34 cellular contexts compared by ENCODE assay signal in the genomic region with DNA sequence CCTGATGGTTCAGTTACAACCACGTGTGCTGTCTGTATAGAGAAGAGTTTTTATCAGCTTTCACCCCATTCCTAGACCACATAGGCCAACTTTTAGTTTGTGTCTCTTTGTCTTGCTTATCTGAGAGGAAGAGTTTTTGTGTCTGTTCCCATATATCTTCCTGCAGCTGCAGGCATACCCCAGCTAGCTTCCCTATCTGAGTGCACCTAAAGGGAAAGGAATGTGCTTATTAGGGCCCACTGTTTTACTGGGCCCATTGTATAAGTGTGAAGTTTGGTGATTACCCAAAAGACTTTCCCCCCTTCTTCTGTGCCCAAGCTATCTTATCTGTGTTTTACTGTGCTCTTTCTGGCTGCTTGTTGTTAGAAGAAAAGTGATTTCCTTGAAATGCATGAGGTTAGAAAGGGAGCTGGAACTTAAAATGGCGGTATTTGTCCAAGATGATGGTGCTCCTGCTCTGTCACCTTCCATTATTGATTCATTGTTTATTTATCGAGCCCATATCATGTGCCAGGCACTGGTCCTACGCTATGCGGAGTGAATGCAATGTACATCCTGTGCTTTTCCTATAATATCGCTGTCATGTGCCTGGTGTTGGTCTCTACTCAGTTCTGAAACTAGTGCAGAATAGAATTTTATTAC. TPM values are rescaled to one million over a fixed set of nuclear protein-coding genes. Genes with fewer than 3 reads are reported as not detected.
"Had no signal": no experiment of that assay in that cellular context is flagged by ENCODE, and none has a peak within 500 bp of the region (broad histone marks: within the 10 kb centered on the region; RNA-seq: fewer than 3 reads in every experiment).

No MANE protein-coding gene starts in this region.

- H3K4me2 ChIP-seq: PC-9 had no signal

- H3K9me3 ChIP-seq: ascending aorta, MG63 had no signal

- H3K4me1 ChIP-seq: ascending aorta had no signal

- H2AFZ ChIP-seq: PC-9 had no signal

- H3K36me3 Mint-ChIP-seq: activated naive CD4-positive, alpha-beta T cell treated with anti-CD3 and anti-CD28 coated beads, Interleukin-2, amount 50 U/mL, for 24 hours; activated naive CD8-positive, alpha-beta T cell treated with anti-CD3 and anti-CD28 coated beads, Interleukin-2, amount 10 ng/mL, durations not matched to agents 7 days and 5 days had no signal

- H3K4me3 Mint-ChIP-seq: activated B cell treated with CpG ODN at 0.5 μM for 24 hours; activated CD4-positive, alpha-beta T cell treated with anti-CD3 and anti-CD28 coated beads, Interleukin-2, amount 10 ng/mL, durations not matched to agents 24 days and 14 days; activated CD8-positive, alpha-beta T cell treated with anti-CD3 and anti-CD28 coated beads for 36 hours; activated naive CD4-positive, alpha-beta T cell treated with anti-CD3 and anti-CD28 coated beads, Interleukin-2, amount 50 U/mL, for 24 hours; activated naive CD8-positive, alpha-beta T cell treated with anti-CD3 and anti-CD28 coated beads, Interleukin-2, amount 10 ng/mL, durations not matched to agents 7 days and 5 days; activated T-cell treated with anti-CD3 and anti-CD28 coated beads, Interleukin-2, amount 50 U/mL, for 24 hours; central memory CD8-positive, alpha-beta T cell had no signal

- H3K9me3 Mint-ChIP-seq: activated B cell treated with CpG ODN at 0.5 μM for 24 hours; activated CD4-positive, alpha-beta T cell treated with anti-CD3 and anti-CD28 coated beads, Interleukin-2, amount 10 ng/mL, durations not matched to agents 24 days and 14 days; activated CD8-positive, alpha-beta T cell treated with anti-CD3 and anti-CD28 coated beads for 36 hours; activated naive CD4-positive, alpha-beta T cell treated with anti-CD3 and anti-CD28 coated beads, Interleukin-2, amount 50 U/mL, for 24 hours; activated naive CD8-positive, alpha-beta T cell treated with anti-CD3 and anti-CD28 coated beads, Interleukin-2, amount 10 ng/mL, durations not matched to agents 7 days and 5 days; activated T-cell treated with anti-CD3 and anti-CD28 coated beads, Interleukin-2, amount 50 U/mL, for 24 hours; activated T-helper 2 cell treated with anti-CD3 and anti-CD28 coated beads, Interferon-gamma antibody, Interleukin-2, Interleukin-4, amounts not matched to agents 10 μg/mL and 5 μg/mL and 100 μg/mL, durations not matched to agents 14 hours and 24 hours and 36 hours; central memory CD8-positive, alpha-beta T cell had no signal

- FAIRE-seq: RCC 7860 had no signal

- H3K27ac Mint-ChIP-seq: activated B cell treated with CpG ODN at 0.5 μM for 24 hours; activated CD4-positive, alpha-beta T cell treated with anti-CD3 and anti-CD28 coated beads, Interleukin-2, amount 10 ng/mL, durations not matched to agents 24 days and 14 days; activated CD8-positive, alpha-beta T cell treated with anti-CD3 and anti-CD28 coated beads for 36 hours; activated naive CD4-positive, alpha-beta T cell treated with anti-CD3 and anti-CD28 coated beads, Interleukin-2, amount 50 U/mL, for 24 hours; activated naive CD8-positive, alpha-beta T cell treated with anti-CD3 and anti-CD28 coated beads, Interleukin-2, amount 10 ng/mL, durations not matched to agents 7 days and 5 days; activated T-cell treated with anti-CD3 and anti-CD28 coated beads, Interleukin-2, amount 50 U/mL, for 24 hours; activated T-helper 2 cell treated with anti-CD3 and anti-CD28 coated beads, Interferon-gamma antibody, Interleukin-2, Interleukin-4, amounts not matched to agents 10 μg/mL and 5 μg/mL and 100 μg/mL, durations not matched to agents 14 hours and 24 hours and 36 hours had no signal

- H3K4me1 Mint-ChIP-seq: activated B cell treated with CpG ODN at 0.5 μM for 24 hours; activated CD4-positive, alpha-beta T cell treated with anti-CD3 and anti-CD28 coated beads, Interleukin-2, amount 10 ng/mL, durations not matched to agents 24 days and 14 days; activated naive CD4-positive, alpha-beta T cell treated with anti-CD3 and anti-CD28 coated beads, Interleukin-2, amount 50 U/mL, for 24 hours; activated naive CD8-positive, alpha-beta T cell treated with anti-CD3 and anti-CD28 coated beads, Interleukin-2, amount 10 ng/mL, durations not matched to agents 7 days and 5 days; central memory CD8-positive, alpha-beta T cell had no signal

- H3K27ac ChIP-seq: ascending aorta, cardiac muscle cell, PC-9, RWPE1, VCaP had no signal

- H3K4me3 ChIP-seq: ascending aorta, cardiac muscle cell, MG63, PC-9 had no signal

- H3K27me3 ChIP-seq: ascending aorta, cardiac muscle cell, MG63 had no signal

- ATAC-seq: activated CD8-positive, alpha-beta T cell treated with anti-CD3 and anti-CD28 coated beads for 36 hours; Right ventricle myocardium inferior; SK-N-SH treated with all-trans-retinoic acid at 6 μM for 48 hours had no signal

- DNase-seq: activated B cell treated with CpG ODN at 0.5 μM for 24 hours; activated CD4-positive, alpha-beta T cell treated with anti-CD3 and anti-CD28 coated beads, Interleukin-2, amount 10 ng/mL, durations not matched to agents 24 days and 14 days; activated CD4-positive, alpha-beta T cell treated with anti-CD3 and anti-CD28 coated beads, Interleukin-2, amount 50 U/mL, for 4 hours; activated CD8-positive, alpha-beta T cell treated with anti-CD3 and anti-CD28 coated beads for 36 hours; activated gamma-delta T cell; activated naive CD4-positive, alpha-beta T cell treated with Interleukin-2 at 50 U/mL for 16 hours; activated naive CD8-positive, alpha-beta T cell treated with anti-CD3 and anti-CD28 coated beads, Interleukin-2, amount 10 ng/mL, durations not matched to agents 7 days and 5 days; activated T-cell treated with anti-CD3 and anti-CD28 coated beads, Interleukin-2, amount 50 U/mL, for 24 hours; amygdala; Kasumi-1; KG1; MG63; NCI-H1048; NCI-H1105 treated with DMSO at 0.1 percent for 48 hours; NCI-H1930; NCI-H2081 treated with DMSO at 0.1 percent for 48 hours; NCI-H226; PC-9; SIG-M5; SW 1271; T-helper 1 cell; T-helper 2 cell; T-helper 9 cell had no signal

- H3K36me3 ChIP-seq: ascending aorta, cardiac muscle cell, MG63 had no signal

RNA-seq across cellular contexts. Expression of a gene that starts 57.2 kb away (rescaled TPM):
- total RNA-seq: activated CD4-positive, alpha-beta T cell treated with anti-CD3 and anti-CD28 coated beads, Interleukin-2, amount 10 ng/mL, durations not matched to agents 24 days and 14 days; activated CD8-positive, alpha-beta T cell treated with anti-CD3 and anti-CD28 coated beads for 36 hours; activated naive CD8-positive, alpha-beta T cell treated with anti-CD3 and anti-CD28 coated beads, Interleukin-2, amount 10 ng/mL, durations not matched to agents 7 days and 5 days; activated T-helper 2 cell treated with anti-CD3 and anti-CD28 coated beads, Interferon-gamma antibody, Interleukin-2, Interleukin-4, amounts not matched to agents 10 μg/mL and 5 μg/mL and 100 μg/mL, durations not matched to agents 14 hours and 24 hours and 36 hours; ascending aorta; cardiac muscle cell; Right ventricle myocardium inferior; SK-MEL-5 had no signal
- polyA plus RNA-seq: cardiac muscle cell had no signal
